25 cellular contexts compared by ENCODE assay signal in the genomic region with DNA sequence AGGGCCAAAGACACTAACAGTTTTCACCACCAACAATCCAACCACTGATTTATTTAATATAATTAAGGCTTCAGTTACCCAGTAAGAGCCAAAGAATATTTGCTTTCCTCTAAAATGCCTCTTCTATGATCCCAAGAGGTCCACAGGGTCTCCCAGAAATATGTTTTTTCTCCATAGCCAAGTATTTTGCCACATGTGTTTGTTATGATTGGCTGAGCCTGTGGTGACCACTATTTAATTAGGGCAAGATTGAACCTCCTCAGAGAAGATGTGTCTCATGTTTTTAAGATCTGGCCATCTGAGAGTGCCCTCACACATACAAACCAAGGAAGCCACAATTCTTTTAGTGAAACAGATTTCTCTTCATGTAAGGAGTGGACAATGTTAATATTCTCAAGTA. TPM values are rescaled to one million over a fixed set of nuclear protein-coding genes. Genes with fewer than 3 reads are reported as not detected.
A peak's percentile ranks its signal among the peaks of the same experiment; 100 is the strongest.
DNase-seq lines count a peak whose midpoint lies in the region; TF ChIP-seq lines count a peak whose summit lies in the region.
"Had no signal": no experiment of that assay in that cellular context is flagged by ENCODE, and none has a peak within 500 bp of the region (broad histone marks: within the 10 kb centered on the region; RNA-seq: fewer than 3 reads in every experiment).

No MANE protein-coding gene starts in this region.

- no peaks in the 10 kb centered on the region for H3F3A ChIP-seq in smooth muscle cell (ENCODE audit: low read depth)

- no peaks in the 10 kb centered on the region for H3K36me3 ChIP-seq in smooth muscle cell (ENCODE audit: low read depth)
- H3K36me3 ChIP-seq: BLaER1 had no signal

- TF ChIP-seq CTCF in astrocyte of the spinal cord (IDR thresholded peaks at IDR 0.05; ENCODE audit: low read depth, low read length) (no peak), fibroblast of mammary gland (conservative IDR thresholded peaks at IDR 0.05; ENCODE audit: control insufficient read depth, insufficient read depth, low read depth, low read length) (no peak), smooth muscle cell (IDR thresholded peaks at IDR 0.05; ENCODE audit: borderline replicate concordance, insufficient read depth, poor library complexity, severe bottlenecking) (no peak), lower leg skin (IDR thresholded peaks at IDR 0.05) (no peak), GM10248 (IDR thresholded peaks at IDR 0.05; ENCODE audit: control extremely low read depth, extremely low read depth, low read depth, missing control alignments) (no peak)

- in situ Hi-C loops in astrocyte of the spinal cord (cut with HindIII; ENCODE audit: low sequenced_read_pairs) = no loop called here

- H3K27me3 ChIP-seq in smooth muscle cell (ENCODE audit: low read depth) = no peaks in the 10 kb centered on the region
- H3K27me3 ChIP-seq: BLaER1 had no signal

- H3K79me2 ChIP-seq in smooth muscle cell (ENCODE audit: low read depth) = no peaks in the 10 kb centered on the region

- H3K4me3 ChIP-seq in astrocyte of the spinal cord (ENCODE audit: low read depth, low read length) (no peak overlapping the region), fibroblast of mammary gland (ENCODE audit: control insufficient read depth, low read depth, low read length) (no peak overlapping the region), smooth muscle cell (no peak overlapping the region), lower leg skin (ENCODE audit: low read depth, poor library complexity, severe bottlenecking) (no peak overlapping the region)
- H3K4me3 ChIP-seq: BLaER1 had no signal

- H3K27ac ChIP-seq in smooth muscle cell (ENCODE audit: low read depth) = no peak overlapping the region
- H3K27ac ChIP-seq: BLaER1, HL-60 had no signal

- H4K20me1 ChIP-seq in smooth muscle cell (ENCODE audit: low read depth) = no peaks in the 10 kb centered on the region
- H4K20me1 ChIP-seq: BLaER1 had no signal

- H3K4me2 ChIP-seq in smooth muscle cell = no peak overlapping the region
- H3K4me2 ChIP-seq: BLaER1 had no signal

- no peaks in the 10 kb centered on the region for H3K9me3 ChIP-seq in smooth muscle cell (replicated peaks; ENCODE audit: low read depth)
- H3K9me3 ChIP-seq: BLaER1 had no signal

- H3K4me1 ChIP-seq in smooth muscle cell (ENCODE audit: low read depth) = no peaks in the 10 kb centered on the region
- H3K4me1 ChIP-seq: BLaER1 had no signal

- no peak for TF ChIP-seq POLR2A in lower leg skin (IDR thresholded peaks at IDR 0.05)

- peak overlapping the region; percentile 25 for H2AFZ ChIP-seq in smooth muscle cell (ENCODE audit: low read depth)

- CTCF ChIA-PET in GM10248 (lab: Yijun Ruan, JAX) = no interaction called here

- POLR2A ChIA-PET in GM10248 (lab: Yijun Ruan, JAX) = no interaction called here

- no peak overlapping the region for H3K9ac ChIP-seq in smooth muscle cell (ENCODE audit: low read depth)
- H3K9ac ChIP-seq: BLaER1 had no signal

- intact Hi-C loops in lower leg skin (cut with DNase I; ENCODE audit: low total_unique reads) = no loop called here

- peak; percentile 81 for DNase-seq in EH (ENCODE audit: low read depth)
- DNase-seq in astrocyte of the spinal cord (ENCODE audit: low read depth, low spot score) = peak; percentile 51
- peak; percentile 55 for DNase-seq in fibroblast of mammary gland (ENCODE audit: low read depth)
- no peak for DNase-seq in smooth muscle cell (lab: John Stamatoyannopoulos, UW; ENCODE audit: unreplicated experiment)
- no peak for DNase-seq in lower leg skin (ENCODE audit: low spot score in 2 of 2)
- DNase-seq in epidermal melanocyte (ENCODE audit: insufficient read length, low spot score) = no peak
- no peak for DNase-seq in NK-92 (lab: John Stamatoyannopoulos, UW; ENCODE audit: unreplicated experiment)
- no peak for DNase-seq in GM10248 (ENCODE audit: extremely low spot score)
- DNase-seq: CD4-positive, alpha-beta memory T cell; DMS153; HFFc6; IMR-90; NCI-H1417; NCI-H187; NCI-H2227 treated with DMSO at 0.1 percent for 48 hours; NCI-H510A treated with DMSO at 0.1 percent for 48 hours; NCI-H82; PC-3; RPMI8226; SHP77 treated with DMSO at 0.1 percent for 48 hours had no signal

RNA-seq across cellular contexts. Expression of a gene that starts 56.9 kb away (rescaled TPM):
- total RNA-seq in smooth muscle cell (not detected in 2 replicates), lower leg skin (10 to 100 TPM in 2 of 4 donors, 1 to 10 TPM in 1, under 1 TPM in 1; 0.56 to 13.8 (median 7.7) TPM)
- not detected in 2 replicates for polyA plus RNA-seq in smooth muscle cell
- total RNA-seq: Daoy, H4, IMR-90, M059J, PC-3 had no signal
- polyA plus RNA-seq: IMR-90 had no signal

Comparison
In these comparisons a context has a peak if more than half of its experiments do, and no peak if none do; other contexts are left out.
1. DNase-seq: peak in EH (single experiment), astrocyte of the spinal cord (single experiment) and fibroblast of mammary gland (single experiment); none in smooth muscle cell (single experiment), lower leg skin (0 of 2), epidermal melanocyte (single experiment), NK-92 (single experiment) and GM10248 (single experiment).